ENCODE assay signal across 24 cellular contexts in the genomic region with DNA sequence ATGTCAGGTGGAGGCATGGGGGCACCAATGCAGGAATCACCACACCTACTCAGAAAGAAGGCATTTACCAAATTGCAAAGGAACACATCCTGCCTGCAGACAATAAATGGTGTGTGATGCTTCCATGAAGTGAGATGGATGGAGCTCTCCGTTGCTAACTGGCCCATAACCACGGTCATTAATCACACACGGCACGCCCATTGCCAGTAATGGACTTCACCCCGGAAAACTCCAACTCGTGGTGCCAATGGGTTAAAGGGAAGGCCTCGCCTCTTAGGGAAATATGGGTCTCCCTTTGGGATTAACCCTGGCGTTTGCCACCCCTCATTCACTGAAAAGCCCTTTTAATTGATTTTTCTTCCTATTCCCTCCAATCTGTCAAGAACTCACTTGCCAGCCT.
"Had no signal": no experiment of that assay in that cellular context is flagged by ENCODE, and none has a peak within 500 bp of the region (broad histone marks: within the 10 kb centered on the region; RNA-seq: fewer than 3 reads in every experiment).

No MANE protein-coding gene starts in this region.

- DNase-seq: dermis blood vessel endothelial cell; effector memory CD4-positive, alpha-beta T cell; foreskin keratinocyte; heart left ventricle; hippocampal formation; left cardiac atrium; left ventricle myocardium inferior; lower lobe of right lung; natural killer cell; occipital lobe; ovary; posterior cingulate gyrus; psoas muscle; right lobe of liver; stimulated activated CD4-positive, alpha-beta T cell treated with anti-CD3 and anti-CD28 coated beads, Interleukin-2, amount 100 ng/mL, for 24 hours; stimulated activated CD4-positive, alpha-beta T cell treated with anti-CD3 and anti-CD28 coated beads, Interleukin-4, amount 100 ng/mL, for 4 hours; stimulated activated naive CD8-positive, alpha-beta T cell treated with anti-CD3 and anti-CD28 coated beads, Interleukin-15, Interleukin-2, amounts not matched to agents 100 U/mL and 50 U/mL, for 24 hours; trophoblast cell had no signal

- H3K9me3 ChIP-seq: esophagus muscularis mucosa, gastroesophageal sphincter, heart left ventricle, left ventricle myocardium inferior, lower lobe of right lung, ovary, psoas muscle, right lobe of liver, suprapubic skin, vagina had no signal

- ATAC-seq: foreskin keratinocyte; gastroesophageal sphincter; heart left ventricle; left cardiac atrium; lower lobe of right lung; natural killer cell; psoas muscle; right lobe of liver; stimulated activated memory B cell treated with anti-CD40 and anti-IgM and Interleukin-4, amounts not matched to agents 10 μg/mL and 1 μg/mL and 100 μg/mL, for 72 hours; stimulated activated naive CD8-positive, alpha-beta T cell treated with anti-CD3 and anti-CD28 coated beads, Interleukin-15, Interleukin-2, amounts not matched to agents 100 U/mL and 50 U/mL, for 24 hours had no signal

- H3K27me3 ChIP-seq: esophagus muscularis mucosa, foreskin keratinocyte, gastroesophageal sphincter, heart left ventricle, ovary, right lobe of liver, suprapubic skin, vagina had no signal

- H3K4me1 ChIP-seq: esophagus muscularis mucosa, foreskin keratinocyte, gastroesophageal sphincter, heart left ventricle, left ventricle myocardium inferior, lower lobe of right lung, psoas muscle, right lobe of liver, suprapubic skin, vagina had no signal

- H3K4me3 ChIP-seq: coronary artery, esophagus muscularis mucosa, gastroesophageal sphincter, heart left ventricle, left ventricle myocardium inferior, lower lobe of right lung, ovary, psoas muscle, right lobe of liver, suprapubic skin, vagina had no signal

- H3K27ac ChIP-seq: coronary artery, esophagus muscularis mucosa, foreskin keratinocyte, gastroesophageal sphincter, heart left ventricle, left ventricle myocardium inferior, lower lobe of right lung, ovary, psoas muscle, right lobe of liver, suprapubic skin, vagina had no signal

- H3K36me3 ChIP-seq: esophagus muscularis mucosa, gastroesophageal sphincter, heart left ventricle, left ventricle myocardium inferior, lower lobe of right lung, ovary, right lobe of liver, suprapubic skin, vagina had no signal
